ENCODE assay signal across 32 cellular contexts in the genomic region with DNA sequence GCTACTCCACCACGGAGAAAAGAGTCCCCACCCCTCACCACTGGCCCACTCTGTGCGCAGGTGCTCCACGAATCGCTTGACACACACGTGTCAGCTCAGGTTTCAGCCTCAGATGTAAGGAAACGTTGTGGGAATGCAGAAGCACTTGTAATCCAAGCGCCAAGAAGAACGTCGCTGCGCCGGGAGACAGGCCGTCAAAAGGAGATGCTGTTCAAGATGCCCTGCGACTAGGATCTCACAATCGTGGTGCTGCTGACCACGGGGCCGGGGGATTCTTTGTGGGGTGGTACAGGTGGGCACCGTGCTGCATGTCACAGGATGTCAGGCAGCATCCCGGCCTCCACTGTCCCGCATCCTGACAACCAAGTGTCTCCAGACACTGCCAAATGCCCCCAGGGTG. TPM values are rescaled to one million over a fixed set of nuclear protein-coding genes. Genes with fewer than 3 reads are reported as not detected.
"Had no signal": no experiment of that assay in that cellular context is flagged by ENCODE, and none has a peak within 500 bp of the region (broad histone marks: within the 10 kb centered on the region; RNA-seq: fewer than 3 reads in every experiment).

No MANE protein-coding gene starts in this region.

- H3K9me3 Mint-ChIP-seq: naive B cell; natural killer cell; nephron progenitor cell; neural progenitor cell; stimulated activated naive B cell treated with anti-CD40 and anti-IgM and Interleukin-4, amounts not matched to agents 10 μg/mL and 1 μg/mL and 100 μg/mL, for 72 hours had no signal

- DNase-seq: kidney glomerular epithelial cell; left cardiac atrium; mammary epithelial cell; mesenchymal stem cell; naive B cell; natural killer cell; nephron progenitor cell; occipital lobe; right lobe of liver; stimulated activated CD4-positive, alpha-beta T cell treated with anti-CD3 and anti-CD28 coated beads, Interleukin-1b, Interleukin-23, amount 100 ng/mL, for 48 hours; stimulated activated CD4-positive, alpha-beta T cell treated with anti-CD3 and anti-CD28 coated beads, Interleukin-2, amount 100 ng/mL, for 48 hours; stimulated activated naive B cell treated with anti-CD40 and anti-IgM and Interleukin-4, amounts not matched to agents 10 μg/mL and 1 μg/mL and 100 μg/mL, for 72 hours; stimulated activated naive CD8-positive, alpha-beta T cell treated with anti-CD3 and anti-CD28 coated beads, Interleukin-15, Interleukin-2, amounts not matched to agents 100 U/mL and 50 U/mL, for 24 hours; stomach; testis; thyroid gland; transverse colon; upper lobe of left lung had no signal

- H3K27me3 Mint-ChIP-seq: naive B cell; stimulated activated naive B cell treated with anti-CD40 and anti-IgM and Interleukin-4, amounts not matched to agents 10 μg/mL and 1 μg/mL and 100 μg/mL, for 72 hours had no signal

- H3K4me1 ChIP-seq: lower lobe of right lung, neural progenitor cell, parathyroid adenoma, right atrium auricular region, right lobe of liver, stomach, testis, thyroid gland, transverse colon had no signal

- H3K27ac Mint-ChIP-seq: naive B cell; natural killer cell; nephron progenitor cell; neural progenitor cell; stimulated activated naive B cell treated with anti-CD40 and anti-IgM and Interleukin-4, amounts not matched to agents 10 μg/mL and 1 μg/mL and 100 μg/mL, for 72 hours had no signal

- FAIRE-seq: keratinocyte, urothelium cell line had no signal

- H3K27ac ChIP-seq: heart left ventricle, hepatocyte, left lung, lower lobe of right lung, neural progenitor cell, neutrophil, parathyroid adenoma, right atrium auricular region, right lobe of liver, stomach, testis, thyroid gland, transverse colon, upper lobe of left lung had no signal

- ATAC-seq: heart left ventricle; left cardiac atrium; left lung; lower lobe of right lung; natural killer cell; right lobe of liver; stimulated activated naive B cell treated with anti-CD40 and anti-IgM and Interleukin-4, amounts not matched to agents 10 μg/mL and 1 μg/mL and 100 μg/mL, for 72 hours; stimulated activated naive CD8-positive, alpha-beta T cell treated with anti-CD3 and anti-CD28 coated beads, Interleukin-15, Interleukin-2, amounts not matched to agents 100 U/mL and 50 U/mL, for 24 hours had no signal

- H3K4me1 Mint-ChIP-seq: stimulated activated naive B cell treated with anti-CD40 and anti-IgM and Interleukin-4, amounts not matched to agents 10 μg/mL and 1 μg/mL and 100 μg/mL, for 72 hours had no signal

- H3K36me3 Mint-ChIP-seq: natural killer cell had no signal

- H3K9me3 ChIP-seq: heart left ventricle, left lung, lower lobe of right lung, neutrophil, right atrium auricular region, right lobe of liver, stomach, testis, thyroid gland, transverse colon, upper lobe of left lung had no signal

- H3K36me3 ChIP-seq: neural progenitor cell had no signal

- H3K27me3 ChIP-seq: heart left ventricle, hepatocyte, left lung, neural progenitor cell, neutrophil, right atrium auricular region, right lobe of liver, stomach, testis, thyroid gland, transverse colon, upper lobe of left lung had no signal

- H3K4me3 Mint-ChIP-seq: natural killer cell; nephron progenitor cell; neural progenitor cell; stimulated activated naive B cell treated with anti-CD40 and anti-IgM and Interleukin-4, amounts not matched to agents 10 μg/mL and 1 μg/mL and 100 μg/mL, for 72 hours had no signal

- H3K4me3 ChIP-seq: heart left ventricle, hepatocyte, left lung, lower lobe of right lung, neural progenitor cell, right atrium auricular region, right lobe of liver, smooth muscle cell, stomach, testis, thyroid gland, transverse colon, upper lobe of left lung had no signal

RNA-seq across cellular contexts. Expression of a gene that starts 16.9 kb away (rescaled TPM):
- total RNA-seq: mammary epithelial cell, osteocyte, pulmonary artery endothelial cell, renal cortical epithelial cell, smooth muscle cell had no signal
